8 cellular contexts compared by ENCODE assay signal in genomic region chr12:124864326-124864752, GRCh38. TPM values are rescaled to one million over a fixed set of nuclear protein-coding genes. Genes with fewer than 3 reads are reported as not detected.
DNase-seq lines count a peak whose midpoint lies in the region; ATAC-seq, FAIRE-seq and TF ChIP-seq lines count a peak whose summit lies in the region.

No MANE protein-coding gene starts in this region.

- H3K36me3 ChIP-seq in sigmoid colon, result no peaks in the 10 kb centered on the region

- H3K4me3 ChIP-seq in GM12865 (ENCODE audit: low read depth, low read length) (peak overlapping the region; percentile 58), fibroblast of the aortic adventitia (ENCODE audit: low read depth, low read length) (peak overlapping the region; percentile 55), sigmoid colon (peak overlapping the region in 3 of 4 donors; percentile 67 to 86 (median 81))

- H3K27me3 ChIP-seq in sigmoid colon, result no peaks in the 10 kb centered on the region

- intact Hi-C loops in sigmoid colon (cut with DNase I), result loop anchor here (5.0 kb wide), 1 partner anchor 38 kb away; no protein-coding TSS in a partner anchor

- no peak for ATAC-seq in GM21576 (IDR thresholded peaks at IDR 0.05; ENCODE audit: unreplicated experiment)
- no peak for ATAC-seq in HG03354 (IDR thresholded peaks at IDR 0.05; ENCODE audit: poor library complexity, severe bottlenecking, unreplicated experiment)

- DNase-seq in GM12865 (ENCODE audit: low read depth) (no peak), fibroblast of the aortic adventitia (ENCODE audit: low read depth) (no peak), sigmoid colon (no peak), medulla oblongata (ENCODE audit: extremely low spot score) (no peak), GM12891 (ENCODE audit: insufficient read length, low spot score) (no peak)

- TF ChIP-seq CTCF in GM12865 (IDR thresholded peaks at IDR 0.05; ENCODE audit: insufficient read depth, low read depth, low read length, missing control alignments) (no peak), VCaP (conservative IDR thresholded peaks at IDR 0.05) (no peak), fibroblast of the aortic adventitia (IDR thresholded peaks at IDR 0.05; ENCODE audit: insufficient read depth, low read length) (no peak), sigmoid colon (IDR thresholded peaks at IDR 0.05) (no peak)

- H3K27ac ChIP-seq in VCaP (peak overlapping the region; percentile 93), sigmoid colon (peak overlapping the region; percentile 55 to 77 (median 63))

- H3K4me1 ChIP-seq in sigmoid colon, result peaks cover 0 to 29% (median 20%) of the 10 kb centered on the region in 4 donors

- 91 to 93% methylated on average over 14 of the region's 14 CpGs for WGBS in sigmoid colon, 2 donors

- no peaks in the 10 kb centered on the region for H3K9me3 ChIP-seq in sigmoid colon

- no peak for FAIRE-seq in GM12891 (lab: Jason Lieb, UNC)

- TF ChIP-seq EP300 in sigmoid colon (IDR thresholded peaks at IDR 0.05), result no peak

- TF ChIP-seq POLR2A in sigmoid colon (IDR thresholded peaks at IDR 0.05) (no peak), GM12891 (IDR thresholded peaks at IDR 0.05; ENCODE audit: low read depth, low read length) (no peak)

TF ChIP-seq in GM12891, 5 proteins besides CTCF, POLR2A, EP300 and RAD21:
- no peak for TF ChIP-seq TAF1 (IDR thresholded peaks at IDR 0.05; ENCODE audit: low read depth, low read length)
- TF ChIP-seq POLR2AphosphoS5 (IDR thresholded peaks at IDR 0.05; ENCODE audit: low read depth, low read length), result no peak
- no peak for TF ChIP-seq SPI1 (IDR thresholded peaks at IDR 0.05; ENCODE audit: low read depth, low read length)
- TF ChIP-seq PAX5 (IDR thresholded peaks at IDR 0.05; ENCODE audit: insufficient read depth, low read length, severe bottlenecking), result no peak
- no peak for TF ChIP-seq POU2F2 (IDR thresholded peaks at IDR 0.05; ENCODE audit: low read depth, low read length)

RNA-seq across cellular contexts. Expression of gene SCARB1, which starts 0.7 kb away (rescaled TPM):
- total RNA-seq in fibroblast of the aortic adventitia (ENCODE audit: low replicate concordance) (3.4 and 11.3 TPM in 2 replicates), sigmoid colon (10 to 100 TPM in 3 of 4 donors, 1 to 10 TPM in 1; 5.7 to 12.8 (median 10.8) TPM)
- 10 to 100 TPM in 2 of 3 donors, 1 to 10 TPM in 1; 4.2 to 36.4 (median 16.2) TPM for polyA plus RNA-seq in sigmoid colon
- 93.0 TPM for polyA plus RNA-seq in GM12891 (2012; ENCODE audit: low read depth, missing spikeins)

RNA-seq across cellular contexts. Expression of gene UBC, which starts 50.1 kb away (rescaled TPM):
- 501 and 1,400 TPM in 2 replicates for total RNA-seq in fibroblast of the aortic adventitia (ENCODE audit: low replicate concordance)
- 1,000 to 10,000 TPM; 1,126 to 1,785 (median 1,332) TPM for total RNA-seq in sigmoid colon
- polyA plus RNA-seq in sigmoid colon, result 1,000 to 10,000 TPM; 1,056 to 1,508 (median 1,064) TPM
- polyA plus RNA-seq in GM12891 (2012; ENCODE audit: low read depth, missing spikeins), result 1,009 TPM
